Comparison of ENCODE assay signal across 1 cellular context in genomic region chr13:113445791-113446487, GRCh38.
TF ChIP-seq lines count a peak whose summit lies in the region.

No MANE protein-coding gene starts in this region.

TF ChIP-seq in GM12878, 131 proteins besides CTCF, POLR2A, EP300 and RAD21 (continued from another document):
- TF ChIP-seq ZBTB40 (IDR thresholded peaks at IDR 0.05; ENCODE audit: borderline replicate concordance), result no peak
- TF ChIP-seq PML (IDR thresholded peaks at IDR 0.05; ENCODE audit: low read length), result no peak
- no peak for TF ChIP-seq FOS (IDR thresholded peaks at IDR 0.05; ENCODE audit: borderline replicate concordance, extremely low read depth, insufficient read length)
- no peak for TF ChIP-seq ZNF24 (IDR thresholded peaks at IDR 0.05)
- TF ChIP-seq CBX3 (IDR thresholded peaks at IDR 0.05; ENCODE audit: borderline replicate concordance, low read depth), result no peak
- TF ChIP-seq EGR1 (IDR thresholded peaks at IDR 0.05; ENCODE audit: borderline replicate concordance in 1 of 2, low read depth in 2 of 2, low read length in 2 of 2), result no peak
- TF ChIP-seq YBX1 (IDR thresholded peaks at IDR 0.05), result no peak
- TF ChIP-seq MTA3 (IDR thresholded peaks at IDR 0.05; ENCODE audit: borderline replicate concordance, low read length), result no peak
- TF ChIP-seq CREB1 (IDR thresholded peaks at IDR 0.05; ENCODE audit: low read depth), result no peak
- no peak for TF ChIP-seq HSF1 (IDR thresholded peaks at IDR 0.05; ENCODE audit: low read depth, low read length)
- TF ChIP-seq LARP7 (IDR thresholded peaks at IDR 0.05), result no peak
- TF ChIP-seq ZSCAN29 (IDR thresholded peaks at IDR 0.05), result no peak
- no peak for TF ChIP-seq ATF3 (IDR thresholded peaks at IDR 0.05; ENCODE audit: borderline replicate concordance, extremely low read depth, low read depth, low read length)
- TF ChIP-seq NBN (IDR thresholded peaks at IDR 0.05), result no peak
- no peak for TF ChIP-seq KAT2A (conservative IDR thresholded peaks at IDR 0.05; ENCODE audit: control insufficient read depth, low read depth, low read length)
- TF ChIP-seq RFX5 (IDR thresholded peaks at IDR 0.05; ENCODE audit: low read depth, low read length), result no peak
- TF ChIP-seq CBFB (IDR thresholded peaks at IDR 0.05; ENCODE audit: low read depth), result no peak
- TF ChIP-seq CHD2 (IDR thresholded peaks at IDR 0.05; ENCODE audit: borderline replicate concordance, low read depth, low read length), result no peak
- no peak for TF ChIP-seq HDAC2 (IDR thresholded peaks at IDR 0.05)
- TF ChIP-seq SUZ12 (IDR thresholded peaks at IDR 0.05; ENCODE audit: unreplicated experiment), result no peak
- TF ChIP-seq BHLHE40 (IDR thresholded peaks at IDR 0.05; ENCODE audit: borderline replicate concordance in 1 of 2, low read depth in 2 of 2, low read length in 1 of 2), result peak; percentile 51 to 60; a peak in 2 of 4 replicates
- no peak for TF ChIP-seq NR2F1 (conservative IDR thresholded peaks at IDR 0.05)
- 0 out of 2 replicates have a peak, but pooled peaks have one; percentile 37 for TF ChIP-seq TCF3 (IDR thresholded peaks at IDR 0.05; ENCODE audit: borderline replicate concordance, insufficient read depth, low read depth, low read length)
- no peak for TF ChIP-seq IRF4 (IDR thresholded peaks at IDR 0.05; ENCODE audit: low read depth, low read length)
- TF ChIP-seq ETV6 (conservative IDR thresholded peaks at IDR 0.05 in 1 of 2, IDR thresholded peaks at IDR 0.05 in 1 of 2; ENCODE audit: borderline replicate concordance in 1 of 2, low read depth in 1 of 2), result no peak
- no peak for TF ChIP-seq FOXM1 (IDR thresholded peaks at IDR 0.05; ENCODE audit: low read depth, low read length)
- no peak for TF ChIP-seq RELA (IDR thresholded peaks at IDR 0.05; ENCODE audit: borderline replicate concordance, partially characterized antibody)
- no peak for TF ChIP-seq CREM (IDR thresholded peaks at IDR 0.05; ENCODE audit: low read depth)
- no peak for TF ChIP-seq HCFC1 (IDR thresholded peaks at IDR 0.05; ENCODE audit: low read length)
- peak; percentile 87 for TF ChIP-seq TCF12 (IDR thresholded peaks at IDR 0.05; ENCODE audit: low read depth, low read length)
